13 cellular contexts compared by ENCODE assay signal in genomic region chr4:136036744-136037143, GRCh38.
A peak's percentile ranks its signal among the peaks of the same experiment; 100 is the strongest.
DNase-seq lines count a peak whose midpoint lies in the region; ATAC-seq and TF ChIP-seq lines count a peak whose summit lies in the region.
"Had no signal": no experiment of that assay in that cellular context is flagged by ENCODE, and none has a peak within 500 bp of the region (broad histone marks: within the 10 kb centered on the region; RNA-seq: fewer than 3 reads in every experiment).

No MANE protein-coding gene starts in this region.

- H3K9me3 ChIP-seq in AG04450 (ENCODE audit: control insufficient read depth, insufficient read depth, low read length), result no peaks in the 10 kb centered on the region
- H3K9me3 ChIP-seq: mucosa of descending colon had no signal

- no peak overlapping the region for H3K27ac ChIP-seq in AG04450 (ENCODE audit: low read depth, low read length)

- DNase-seq in AG04450 (ENCODE audit: low read depth, low spot score), result peak; percentile 62
- peak; percentile 62 for DNase-seq in LHCN-M2 (ENCODE audit: low read depth)
- peak; percentile 4 for DNase-seq in UCSD-AML1 (lab: John Stamatoyannopoulos, UW; ENCODE audit: unreplicated experiment)
- DNase-seq in foreskin fibroblast, result peak; percentile 34 to 59
- no peak for DNase-seq in GM19238 (ENCODE audit: insufficient read length, low spot score)
- DNase-seq in nephron progenitor cell, result no peak
- DNase-seq: activated naive CD8-positive, alpha-beta T cell treated with anti-CD3 and anti-CD28 coated beads, Interleukin-2, amount 10 ng/mL, durations not matched to agents 7 days and 5 days; effector memory CD4-positive, alpha-beta T cell; mucosa of descending colon; NCI-H2081 had no signal

- H3K27ac Mint-ChIP-seq in nephron progenitor cell, result no peak overlapping the region
- H3K27ac Mint-ChIP-seq: activated naive CD8-positive, alpha-beta T cell treated with anti-CD3 and anti-CD28 coated beads, Interleukin-2, amount 10 ng/mL, durations not matched to agents 7 days and 5 days had no signal

- H3K27me3 Mint-ChIP-seq in nephron progenitor cell (ENCODE audit: low read depth, poor library complexity), result no peaks in the 10 kb centered on the region
- H3K27me3 Mint-ChIP-seq: activated naive CD8-positive, alpha-beta T cell treated with anti-CD3 and anti-CD28 coated beads, Interleukin-2, amount 10 ng/mL, durations not matched to agents 7 days and 5 days had no signal

- TF ChIP-seq CTCF in AG04450 (IDR thresholded peaks at IDR 0.05; ENCODE audit: low read depth, low read length) (no peak), foreskin fibroblast (IDR thresholded peaks at IDR 0.05; ENCODE audit: low read depth, low read length) (no peak), nephron progenitor cell (IDR thresholded peaks at IDR 0.05) (no peak)

- no peaks in the 10 kb centered on the region for H3K27me3 ChIP-seq in AG04450 (ENCODE audit: control insufficient read depth, insufficient read depth, low read length)

- ATAC-seq in HG03196 (IDR thresholded peaks at IDR 0.05; ENCODE audit: unreplicated experiment) (no peak), HG03025 (IDR thresholded peaks at IDR 0.05; ENCODE audit: low FRiP score, unreplicated experiment) (no peak)
- ATAC-seq: mucosa of descending colon, Panc1 had no signal

- POLR2A ChIA-PET in AG04450 (lab: Yijun Ruan, JAX), result no interaction called here

- CTCF ChIA-PET in AG04450 (lab: Charles Lee), result interaction anchor here (1.3 kb wide), 1 partner anchor 828 kb away, joined by 4 read pairs; no protein-coding TSS in a partner anchor

- no peaks in the 10 kb centered on the region for H3K9me3 Mint-ChIP-seq in nephron progenitor cell
- H3K9me3 Mint-ChIP-seq: activated naive CD8-positive, alpha-beta T cell treated with anti-CD3 and anti-CD28 coated beads, Interleukin-2, amount 10 ng/mL, durations not matched to agents 7 days and 5 days had no signal

- no peak overlapping the region for H3K4me3 ChIP-seq in AG04450 (ENCODE audit: low read depth, low read length)
- no peak overlapping the region for H3K4me3 ChIP-seq in foreskin fibroblast (ENCODE audit: low read depth in 1 of 2, low read length in 2 of 2)
- H3K4me3 ChIP-seq: mucosa of descending colon had no signal

- no peaks in the 10 kb centered on the region for H3K36me3 Mint-ChIP-seq in nephron progenitor cell (ENCODE audit: low read depth)
- H3K36me3 Mint-ChIP-seq: activated naive CD8-positive, alpha-beta T cell treated with anti-CD3 and anti-CD28 coated beads, Interleukin-2, amount 10 ng/mL, durations not matched to agents 7 days and 5 days had no signal

- H3K4me1 Mint-ChIP-seq in nephron progenitor cell, result no peaks in the 10 kb centered on the region
- H3K4me1 Mint-ChIP-seq: activated naive CD8-positive, alpha-beta T cell treated with anti-CD3 and anti-CD28 coated beads, Interleukin-2, amount 10 ng/mL, durations not matched to agents 7 days and 5 days had no signal

- H3K4me3 Mint-ChIP-seq in nephron progenitor cell, result no peak overlapping the region
- H3K4me3 Mint-ChIP-seq: activated naive CD8-positive, alpha-beta T cell treated with anti-CD3 and anti-CD28 coated beads, Interleukin-2, amount 10 ng/mL, durations not matched to agents 7 days and 5 days had no signal

Comparison
In these comparisons a context has a peak if more than half of its experiments do, and no peak if none do; other contexts are left out.
1. DNase-seq: peak in AG04450 (single experiment), LHCN-M2 (single experiment), UCSD-AML1 (single experiment) and foreskin fibroblast (2 of 2); none in GM19238 (single experiment) and nephron progenitor cell (single experiment).